Comparison of ENCODE assay signal across 1 cellular context in genomic region chr11:5940748-5941147, GRCh38.
A peak's percentile ranks its signal among the peaks of the same experiment; 100 is the strongest.
TF ChIP-seq lines count a peak whose summit lies in the region.

No MANE protein-coding gene starts in this region.

TF ChIP-seq in K562, 482 proteins besides CTCF, POLR2A, EP300 and RAD21:
- peak; percentile 72; the same call in 1 of the 2 replicates for TF ChIP-seq SNIP1 (IDR thresholded peaks at IDR 0.05; ENCODE audit: low read depth)
- TF ChIP-seq NFATC3 (IDR thresholded peaks at IDR 0.05) = peak; percentile 65; the same call in 1 of the 2 replicates
- no peak for TF ChIP-seq E4F1 (CRISPR knock-in tag; IDR thresholded peaks at IDR 0.05; ENCODE audit: borderline replicate concordance)
- TF ChIP-seq REST (CRISPR knock-in tag; IDR thresholded peaks at IDR 0.05; ENCODE audit: low read depth) = no peak
